Comparison of ENCODE assay signal across 14 cellular contexts in the genomic region with DNA sequence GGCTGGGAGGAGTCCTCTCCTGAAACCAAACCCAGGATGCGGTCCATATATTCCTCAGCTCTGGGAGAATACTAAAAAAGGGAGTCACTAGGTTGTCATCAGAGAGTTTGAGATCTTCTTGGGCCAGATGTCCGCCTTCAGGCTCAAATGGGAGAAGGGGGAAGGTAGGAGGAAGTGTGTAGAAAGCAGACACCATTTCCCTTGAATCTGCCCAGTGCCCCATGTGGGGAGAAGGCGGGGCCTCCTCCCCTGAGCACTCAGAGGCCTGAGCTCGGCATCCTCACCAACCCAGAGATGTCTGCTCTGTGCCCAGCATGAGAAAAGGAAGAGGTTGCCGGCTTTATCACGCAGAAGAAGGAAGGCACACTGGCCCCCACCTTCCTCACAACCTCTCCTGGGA. TPM values are rescaled to one million over a fixed set of nuclear protein-coding genes. Genes with fewer than 3 reads are reported as not detected.
DNase-seq lines count a peak whose midpoint lies in the region; ATAC-seq and TF ChIP-seq lines count a peak whose summit lies in the region.
"Had no signal": no experiment of that assay in that cellular context is flagged by ENCODE, and none has a peak within 500 bp of the region (broad histone marks: within the 10 kb centered on the region; RNA-seq: fewer than 3 reads in every experiment).

No MANE protein-coding gene starts in this region.

- DNase-seq in HT1080 (ENCODE audit: low read depth) (peak; percentile 79), RWPE1 (ENCODE audit: low spot score) (no peak), epithelial cell of prostate (ENCODE audit: low read depth, low spot score) (no peak), spleen (peak; percentile 62), transverse colon (no peak), esophagus muscularis mucosa (ENCODE audit: extremely low spot score) (no peak)
- DNase-seq in stimulated activated CD4-positive, alpha-beta T cell treated with anti-CD3 and anti-CD28 coated beads, Interleukin-1b, Interleukin-23, amount 100 ng/mL, for 48 hours: no peak
- DNase-seq: GDM1, heart right ventricle, Kasumi-1, left colon, NCI-H2171 treated with DMSO at 0.1 percent for 48 hours, testis had no signal

- H3K27ac ChIP-seq in RWPE1: peak overlapping the region; percentile 100
- H3K27ac ChIP-seq in epithelial cell of prostate: peak overlapping the region; percentile 100
- no peak overlapping the region for H3K27ac ChIP-seq in spleen
- H3K27ac ChIP-seq in transverse colon: no peak overlapping the region
- H3K27ac ChIP-seq in esophagus muscularis mucosa (replicated peaks in 1 of 4): no peak overlapping the region
- H3K27ac ChIP-seq: testis had no signal

- CTCF ChIA-PET in RWPE1 (lab: Yijun Ruan, JAX): interaction anchor here (2.4 kb wide), 1 partner anchor 34 kb away, joined by 11 read pairs; no protein-coding TSS in a partner anchor

- intact Hi-C loops in spleen (cut with DNase I; ENCODE audit: low total_unique reads) (no loop called here), transverse colon (cut with DNase I; ENCODE audit: low total_unique reads) (no loop called here), esophagus muscularis mucosa (cut with DNase I) (no loop called here)

- POLR2A ChIA-PET in RWPE1 (lab: Yijun Ruan, JAX; ENCODE audit: low non-redundant PET): no interaction called here

- TF ChIP-seq EP300 in transverse colon (IDR thresholded peaks at IDR 0.05; ENCODE audit: low read depth): no peak
- no peak for TF ChIP-seq EP300 in esophagus muscularis mucosa (IDR thresholded peaks at IDR 0.05)

- TF ChIP-seq POLR2A in spleen (IDR thresholded peaks at IDR 0.05) (no peak), transverse colon (IDR thresholded peaks at IDR 0.05) (no peak), esophagus muscularis mucosa (IDR thresholded peaks at IDR 0.05; ENCODE audit: low read depth) (no peak)

- H3K9me3 ChIP-seq in spleen: no peaks in the 10 kb centered on the region
- no peaks in the 10 kb centered on the region for H3K9me3 ChIP-seq in transverse colon
- H3K9me3 ChIP-seq in esophagus muscularis mucosa: no peaks in the 10 kb centered on the region
- H3K9me3 ChIP-seq: heart right ventricle, testis had no signal

- ATAC-seq in GM18870 (IDR thresholded peaks at IDR 0.05; ENCODE audit: unreplicated experiment): no peak
- ATAC-seq: heart right ventricle, left colon had no signal

- TF ChIP-seq CTCF in RWPE1 (conservative IDR thresholded peaks at IDR 0.05; ENCODE audit: low read depth) (no peak), spleen (IDR thresholded peaks at IDR 0.05 in 8 of 11, conservative IDR thresholded peaks at IDR 0.05 in 3 of 11) (no peak), transverse colon (IDR thresholded peaks at IDR 0.05) (no peak), esophagus muscularis mucosa (IDR thresholded peaks at IDR 0.05) (no peak)

- in situ Hi-C loops in transverse colon (cut with MboI; ENCODE audit: low pct_ligation_motif_present in 1 of 4, low pct_unique_long_range_greater_than_20kb in 1 of 4, low sequenced_read_pairs in 3 of 4): no loop called here

- H3K4me1 ChIP-seq in spleen: peaks cover 6 to 62% (median 32%) of the 10 kb centered on the region in 6 donors
- H3K4me1 ChIP-seq in transverse colon: peaks cover 7 to 36% (median 14%) of the 10 kb centered on the region in 4 donors
- peaks cover 36 to 88% (median 84%) of the 10 kb centered on the region in 4 donors for H3K4me1 ChIP-seq in esophagus muscularis mucosa

- H3K27me3 ChIP-seq in spleen (replicated peaks in 1 of 7) (peaks cover 0 to 24% (median 0%) of the 10 kb centered on the region in 7 donors), transverse colon (no peaks in the 10 kb centered on the region), esophagus muscularis mucosa (no peaks in the 10 kb centered on the region)
- H3K27me3 ChIP-seq: heart right ventricle, testis had no signal

- H3K4me3 ChIP-seq in spleen (no peak overlapping the region), transverse colon (no peak overlapping the region), esophagus muscularis mucosa (no peak overlapping the region)
- H3K4me3 ChIP-seq: heart right ventricle, testis had no signal

- 55 to 63% (median 59%) methylated on average over 6 of the region's 6 CpGs for WGBS in spleen, 5 donors
- WGBS in transverse colon (ENCODE audit: low coverage in 1 of 2), 2 donors: 76% methylated on average over 6 of the region's 6 CpGs; no CpG with 5 or more reads in 1 of the 2 donors
- WGBS in esophagus muscularis mucosa: 84% methylated on average over 6 of the region's 6 CpGs

- H3K36me3 ChIP-seq in spleen (no peaks in the 10 kb centered on the region), transverse colon (no peaks in the 10 kb centered on the region), esophagus muscularis mucosa (no peaks in the 10 kb centered on the region)
- H3K36me3 ChIP-seq: heart right ventricle had no signal

RNA-seq across cellular contexts. Expression of gene LTBP2, which starts 37.3 kb away (rescaled TPM):
- total RNA-seq in HT1080 (2014; rRNA removed; shearing (Covaris generic)): 32.5 and 34.9 TPM in 2 replicates
- polyA plus RNA-seq in HT1080 (2015; cell fraction: cytosol; rRNA removed): 20.4 and 23.1 TPM in 2 replicates
- polyA plus RNA-seq in HT1080 (2015; cell fraction: nucleus; rRNA removed): 62.2 and 66.5 TPM in 2 replicates
- total RNA-seq in spleen (10 to 100 TPM in 1 of 7 donors, 1 to 10 TPM in 6; 4.3 to 10.7 (median 6.3) TPM), transverse colon (10 to 100 TPM in 3 of 4 donors, 1 to 10 TPM in 1; 9.7 to 15.3 (median 11.9) TPM), esophagus muscularis mucosa (100 to 1,000 TPM in 2 of 4 donors, 10 to 100 TPM in 2; 62.0 to 151 (median 109) TPM)
- 1 to 10 TPM; 3.4 to 6.7 (median 4.2) TPM for polyA plus RNA-seq in spleen

Comparison
In these comparisons a context has a peak if more than half of its experiments do, and no peak if none do; other contexts are left out.
1. DNase-seq: peak in HT1080 (single experiment) and spleen (single experiment); none in RWPE1 (single experiment), epithelial cell of prostate (single experiment), transverse colon (single experiment), esophagus muscularis mucosa (single experiment) and stimulated activated CD4-positive, alpha-beta T cell treated with anti-CD3 and anti-CD28 coated beads, Interleukin-1b, Interleukin-23, amount 100 ng/mL, for 48 hours (single experiment).
2. H3K27ac ChIP-seq: peak in RWPE1 (single experiment) and epithelial cell of prostate (single experiment); none in spleen (0 of 8), transverse colon (0 of 4) and esophagus muscularis mucosa (0 of 4).